19 cellular contexts compared by ENCODE assay signal in the genomic region with DNA sequence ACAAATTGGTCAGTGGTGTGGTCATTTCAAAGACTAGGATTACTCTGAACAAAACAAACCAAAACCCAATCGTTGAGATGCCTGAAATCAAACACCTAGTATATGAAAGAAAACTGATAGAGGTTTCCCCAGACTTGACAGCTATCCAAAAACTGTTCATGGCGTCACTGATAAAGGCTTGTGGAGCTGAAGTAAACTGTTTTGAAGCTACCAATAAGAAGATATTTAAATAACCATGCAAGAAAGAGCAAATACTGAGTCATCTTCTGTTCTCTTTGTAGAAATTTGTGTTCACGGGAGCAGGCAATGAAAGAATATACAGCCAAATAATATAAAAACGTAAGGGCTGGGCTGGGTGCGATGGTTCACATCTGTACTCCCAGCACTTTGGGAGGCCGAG. TPM values are rescaled to one million over a fixed set of nuclear protein-coding genes. Genes with fewer than 3 reads are reported as not detected.
"Had no signal": no experiment of that assay in that cellular context is flagged by ENCODE, and none has a peak within 500 bp of the region (broad histone marks: within the 10 kb centered on the region; RNA-seq: fewer than 3 reads in every experiment).

No MANE protein-coding gene starts in this region.

- H3K4me1 ChIP-seq: left lung, neural progenitor cell had no signal

- H3K9me3 ChIP-seq: heart right ventricle, left lung, ovary, thoracic aorta had no signal

- FAIRE-seq: frontal cortex, keratinocyte had no signal

- H3K4me3 ChIP-seq: heart right ventricle, left lung, neural progenitor cell, ovary, thoracic aorta had no signal

- H3K27me3 ChIP-seq: heart right ventricle, left lung, neural progenitor cell, ovary had no signal

- ATAC-seq: activated CD4-positive, alpha-beta T cell treated with anti-CD3 and anti-CD28 coated beads for 36 hours; activated T-cell treated with anti-CD3 and anti-CD28 coated beads, Interleukin-2, amount 50 U/mL, for 72 hours; heart right ventricle; left lung had no signal

- H2AFZ ChIP-seq: neural progenitor cell had no signal

- H3K4me2 ChIP-seq: neural progenitor cell had no signal

- H3K36me3 ChIP-seq: ovary, thoracic aorta had no signal

- DNase-seq: activated CD4-positive, alpha-beta memory T cell treated with anti-CD3 and anti-CD28 coated beads, Interleukin-2, amount 10 ng/mL, durations not matched to agents 7 days and 5 days; activated CD4-positive, alpha-beta T cell treated with anti-CD3 and anti-CD28 coated beads for 36 hours; activated gamma-delta T cell treated with Interleukin-2 at 50 U/mL for 16 hours; activated naive CD8-positive, alpha-beta T cell treated with anti-CD3 and anti-CD28 coated beads, Interleukin-2, amount 10 ng/mL, durations not matched to agents 7 days and 5 days; activated T-cell treated with anti-CD3 and anti-CD28 coated beads, Interleukin-2, amount 50 U/mL, for 72 hours; aorta; central memory CD4-positive, alpha-beta T cell; heart right ventricle; left lung; mesenchymal stem cell; stimulated activated CD4-positive, alpha-beta T cell treated with anti-CD3 and anti-CD28 coated beads, Interleukin-15, amount 100 ng/mL, for 24 hours; stimulated activated CD4-positive, alpha-beta T cell treated with anti-CD3 and anti-CD28 coated beads, Interleukin-4, amount 100 ng/mL, for 24 hours; WERI-Rb-1 had no signal

- H3K27ac ChIP-seq: left lung, neural progenitor cell, thoracic aorta, WERI-Rb-1 had no signal

- H3K9ac ChIP-seq: neural progenitor cell had no signal

RNA-seq across cellular contexts. Expression of gene COLEC11, which starts 7.5 kb away (rescaled TPM):
- total RNA-seq: activated CD4-positive, alpha-beta memory T cell treated with anti-CD3 and anti-CD28 coated beads, Interleukin-2, amount 10 ng/mL, durations not matched to agents 7 days and 5 days; skeletal muscle tissue had no signal
- polyA plus RNA-seq: keratinocyte had no signal
